8 cellular contexts compared by ENCODE assay signal in the genomic region with DNA sequence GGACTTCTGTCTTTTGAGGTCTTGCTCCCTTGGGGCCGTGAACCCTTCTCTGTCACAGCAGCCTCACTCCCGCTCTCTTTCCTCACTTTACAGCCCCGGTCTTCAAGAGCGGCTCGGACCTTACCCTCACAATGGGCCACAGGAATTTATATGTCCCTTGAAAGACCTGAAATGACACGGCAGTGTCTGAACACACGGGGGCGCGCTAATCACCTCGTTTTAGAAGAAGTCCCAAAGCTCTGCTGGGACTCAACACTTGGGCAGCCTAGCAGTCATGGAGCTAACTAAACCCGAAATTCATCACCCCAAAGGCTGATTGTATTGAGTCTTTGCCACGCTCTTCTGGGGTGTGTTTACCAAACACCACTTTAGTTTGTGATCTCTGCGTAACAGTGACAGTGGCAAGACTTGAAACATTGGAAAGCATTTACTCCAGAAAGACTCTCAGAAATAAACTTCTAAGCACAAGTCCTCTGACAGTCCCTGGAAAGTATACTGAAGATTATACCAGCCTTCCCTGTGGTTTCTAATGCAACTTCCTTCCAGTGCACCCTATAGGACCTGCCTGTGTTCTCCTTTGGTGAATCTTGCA. TPM values are rescaled to one million over a fixed set of nuclear protein-coding genes. Genes with fewer than 3 reads are reported as not detected.
DNase-seq lines count a peak whose midpoint lies in the region; ATAC-seq and TF ChIP-seq lines count a peak whose summit lies in the region.

No MANE protein-coding gene starts in this region.

- peak; percentile 49 for ATAC-seq in activated CD8-positive, alpha-beta T cell treated with anti-CD3 and anti-CD28 coated beads, Interleukin-2, amount 10 ng/mL, durations not matched to agents 7 days and 5 days
- no peak for ATAC-seq in omental fat pad (ENCODE audit: low FRiP score)
- ATAC-seq in stimulated activated memory B cell treated with anti-CD40 and anti-IgM and Interleukin-4, amounts not matched to agents 10 μg/mL and 1 μg/mL and 100 μg/mL, for 72 hours, result no peak

- peaks cover 1% of the 10 kb centered on the region for H3K4me1 Mint-ChIP-seq in activated CD8-positive, alpha-beta T cell treated with anti-CD3 and anti-CD28 coated beads, Interleukin-2, amount 10 ng/mL, durations not matched to agents 7 days and 5 days (ENCODE audit: low read depth)
- H3K4me1 Mint-ChIP-seq in stimulated activated memory B cell treated with anti-CD40 and anti-IgM and Interleukin-4, amounts not matched to agents 10 μg/mL and 1 μg/mL and 100 μg/mL, for 72 hours, result no peaks in the 10 kb centered on the region

- POLR2A ChIA-PET in activated CD8-positive, alpha-beta T cell treated with anti-CD3 and anti-CD28 coated beads, Interleukin-2, amount 10 ng/mL, durations not matched to agents 7 days and 5 days (lab: Charles Lee), result interaction anchor here (0.7 kb wide), 1 partner anchor 965 kb away, joined by 3 read pairs; no protein-coding TSS in a partner anchor

- peaks cover 6% of the 10 kb centered on the region for H3K27me3 Mint-ChIP-seq in activated CD8-positive, alpha-beta T cell treated with anti-CD3 and anti-CD28 coated beads, Interleukin-2, amount 10 ng/mL, durations not matched to agents 7 days and 5 days (ENCODE audit: low read depth)
- peaks cover 9% of the 10 kb centered on the region for H3K27me3 Mint-ChIP-seq in stimulated activated memory B cell treated with anti-CD40 and anti-IgM and Interleukin-4, amounts not matched to agents 10 μg/mL and 1 μg/mL and 100 μg/mL, for 72 hours

- CTCF ChIA-PET in activated CD8-positive, alpha-beta T cell treated with anti-CD3 and anti-CD28 coated beads, Interleukin-2, amount 10 ng/mL, durations not matched to agents 7 days and 5 days (lab: Charles Lee), result interaction anchor here (1.0 to 2.3 kb wide), 4 partner anchors 9 to 125 kb away, joined by 4 to 12 read pairs (median 9); no protein-coding TSS in a partner anchor

- H3K4me3 ChIP-seq in foreskin fibroblast (ENCODE audit: low read depth in 1 of 2, low read length in 2 of 2), result no peak overlapping the region

- no peaks in the 10 kb centered on the region for H3K9me3 Mint-ChIP-seq in activated CD8-positive, alpha-beta T cell treated with anti-CD3 and anti-CD28 coated beads, Interleukin-2, amount 10 ng/mL, durations not matched to agents 7 days and 5 days (ENCODE audit: insufficient read depth)
- peaks cover 10% of the 10 kb centered on the region for H3K9me3 Mint-ChIP-seq in stimulated activated memory B cell treated with anti-CD40 and anti-IgM and Interleukin-4, amounts not matched to agents 10 μg/mL and 1 μg/mL and 100 μg/mL, for 72 hours

- DNase-seq in C1 segment of cervical spinal cord (lab: John Stamatoyannopoulos, UW) (peak in 8 of 14 donors; percentile 4 to 33 (median 15)), GM19240 (ENCODE audit: insufficient read length, low spot score) (peak; percentile 41), NCI-H2171 (lab: John Stamatoyannopoulos, UW) (peak; percentile 18), foreskin fibroblast (peak; percentile 38 to 81), omental fat pad (ENCODE audit: low spot score) (peak; percentile 54), ureter (ENCODE audit: low spot score) (peak; percentile 64)
- peak; percentile 62 for DNase-seq in activated CD8-positive, alpha-beta T cell treated with anti-CD3 and anti-CD28 coated beads, Interleukin-2, amount 10 ng/mL, durations not matched to agents 7 days and 5 days

- TF ChIP-seq CTCF in foreskin fibroblast (IDR thresholded peaks at IDR 0.05; ENCODE audit: low read depth, low read length), result peak; percentile 65
- TF ChIP-seq CTCF in omental fat pad (IDR thresholded peaks at IDR 0.05), result no peak

- no peak overlapping the region for H3K27ac Mint-ChIP-seq in activated CD8-positive, alpha-beta T cell treated with anti-CD3 and anti-CD28 coated beads, Interleukin-2, amount 10 ng/mL, durations not matched to agents 7 days and 5 days
- no peak overlapping the region for H3K27ac Mint-ChIP-seq in stimulated activated memory B cell treated with anti-CD40 and anti-IgM and Interleukin-4, amounts not matched to agents 10 μg/mL and 1 μg/mL and 100 μg/mL, for 72 hours

- H3K36me3 Mint-ChIP-seq in activated CD8-positive, alpha-beta T cell treated with anti-CD3 and anti-CD28 coated beads, Interleukin-2, amount 10 ng/mL, durations not matched to agents 7 days and 5 days (ENCODE audit: low read depth), result no peaks in the 10 kb centered on the region
- no peaks in the 10 kb centered on the region for H3K36me3 Mint-ChIP-seq in stimulated activated memory B cell treated with anti-CD40 and anti-IgM and Interleukin-4, amounts not matched to agents 10 μg/mL and 1 μg/mL and 100 μg/mL, for 72 hours

- H3K4me3 Mint-ChIP-seq in activated CD8-positive, alpha-beta T cell treated with anti-CD3 and anti-CD28 coated beads, Interleukin-2, amount 10 ng/mL, durations not matched to agents 7 days and 5 days, result no peak overlapping the region
- H3K4me3 Mint-ChIP-seq in stimulated activated memory B cell treated with anti-CD40 and anti-IgM and Interleukin-4, amounts not matched to agents 10 μg/mL and 1 μg/mL and 100 μg/mL, for 72 hours, result no peak overlapping the region

RNA-seq across cellular contexts. Expression of a gene that starts 29.0 kb away (rescaled TPM):
- not detected for total RNA-seq in activated CD8-positive, alpha-beta T cell treated with anti-CD3 and anti-CD28 coated beads, Interleukin-2, amount 10 ng/mL, durations not matched to agents 7 days and 5 days
- total RNA-seq in omental fat pad (not detected), ureter (not detected)

RNA-seq across cellular contexts. Expression of a gene that starts 35.2 kb away (rescaled TPM):
- not detected for total RNA-seq in activated CD8-positive, alpha-beta T cell treated with anti-CD3 and anti-CD28 coated beads, Interleukin-2, amount 10 ng/mL, durations not matched to agents 7 days and 5 days
- 10 to 100 TPM in 3 of 4 donors, 1 to 10 TPM in 1; 2.8 to 92.4 (median 13.2) TPM for total RNA-seq in omental fat pad
- total RNA-seq in ureter, result 13.8 TPM

RNA-seq across cellular contexts. Expression of a gene that starts 52.4 kb away (rescaled TPM):
- total RNA-seq in activated CD8-positive, alpha-beta T cell treated with anti-CD3 and anti-CD28 coated beads, Interleukin-2, amount 10 ng/mL, durations not matched to agents 7 days and 5 days, result not detected
- not detected for total RNA-seq in omental fat pad
- not detected for total RNA-seq in ureter

RNA-seq across cellular contexts. Expression of a gene that starts 57.1 kb away (rescaled TPM):
- total RNA-seq in activated CD8-positive, alpha-beta T cell treated with anti-CD3 and anti-CD28 coated beads, Interleukin-2, amount 10 ng/mL, durations not matched to agents 7 days and 5 days, result not detected
- total RNA-seq in omental fat pad, result not detected
- not detected for total RNA-seq in ureter
